1 cellular context compared by ENCODE assay signal in the genomic region with DNA sequence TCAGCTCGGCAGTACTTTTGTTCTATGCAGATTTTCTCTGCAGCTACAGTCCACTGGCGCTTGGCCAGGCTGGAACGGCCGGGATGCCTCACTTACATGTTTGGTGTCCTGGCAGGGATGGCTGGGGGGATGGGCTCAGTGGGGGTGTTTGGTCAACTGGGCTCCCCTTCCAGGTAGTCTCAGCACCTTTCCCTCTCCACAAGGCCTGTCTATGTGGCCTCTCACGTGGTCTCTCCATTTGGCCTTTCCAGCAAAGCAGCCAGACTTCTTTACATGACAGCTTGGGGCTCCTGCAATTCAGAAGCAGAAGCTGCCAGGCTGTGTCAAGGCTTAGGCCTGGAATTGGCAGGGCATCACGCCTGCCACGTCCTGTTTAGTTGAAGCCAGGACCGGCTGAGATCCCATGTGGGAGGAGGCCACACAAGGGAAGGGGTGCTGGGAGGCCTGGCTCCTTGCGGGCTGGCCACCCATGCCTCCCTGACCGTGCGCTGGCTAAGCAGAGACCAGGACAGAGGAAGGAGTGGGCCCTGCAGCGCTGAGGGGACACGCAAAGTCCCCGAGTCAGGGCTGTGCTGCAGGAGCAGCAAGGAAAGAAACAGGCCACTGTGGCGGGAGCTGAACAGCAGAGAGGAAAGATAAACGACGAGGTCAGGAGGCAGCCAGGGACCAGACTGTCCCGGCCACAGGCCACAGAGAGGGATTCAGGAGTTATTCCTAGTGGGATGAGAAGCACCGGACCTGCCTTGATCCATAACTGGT.
TF ChIP-seq lines count a peak whose summit lies in the region.

No MANE protein-coding gene starts in this region.

TF ChIP-seq in GM23338, 12 proteins besides CTCF, POLR2A, EP300 and RAD21:
- no peak for TF ChIP-seq EZH2phosphoT487 (IDR thresholded peaks at IDR 0.05; ENCODE audit: unreplicated experiment)
- no peak for TF ChIP-seq JUNB (IDR thresholded peaks at IDR 0.05; ENCODE audit: unreplicated experiment)
- no peak for TF ChIP-seq CREB1 (CRISPR knock-in tag; IDR thresholded peaks at IDR 0.05; ENCODE audit: low read depth)
- TF ChIP-seq ZNF114 (CRISPR knock-in tag; IDR thresholded peaks at IDR 0.05), result no peak
- TF ChIP-seq STAT1 (IDR thresholded peaks at IDR 0.05; ENCODE audit: unreplicated experiment), result no peak
- TF ChIP-seq NANOG (IDR thresholded peaks at IDR 0.05; ENCODE audit: borderline replicate concordance), result no peak
- TF ChIP-seq, protein P1, sequence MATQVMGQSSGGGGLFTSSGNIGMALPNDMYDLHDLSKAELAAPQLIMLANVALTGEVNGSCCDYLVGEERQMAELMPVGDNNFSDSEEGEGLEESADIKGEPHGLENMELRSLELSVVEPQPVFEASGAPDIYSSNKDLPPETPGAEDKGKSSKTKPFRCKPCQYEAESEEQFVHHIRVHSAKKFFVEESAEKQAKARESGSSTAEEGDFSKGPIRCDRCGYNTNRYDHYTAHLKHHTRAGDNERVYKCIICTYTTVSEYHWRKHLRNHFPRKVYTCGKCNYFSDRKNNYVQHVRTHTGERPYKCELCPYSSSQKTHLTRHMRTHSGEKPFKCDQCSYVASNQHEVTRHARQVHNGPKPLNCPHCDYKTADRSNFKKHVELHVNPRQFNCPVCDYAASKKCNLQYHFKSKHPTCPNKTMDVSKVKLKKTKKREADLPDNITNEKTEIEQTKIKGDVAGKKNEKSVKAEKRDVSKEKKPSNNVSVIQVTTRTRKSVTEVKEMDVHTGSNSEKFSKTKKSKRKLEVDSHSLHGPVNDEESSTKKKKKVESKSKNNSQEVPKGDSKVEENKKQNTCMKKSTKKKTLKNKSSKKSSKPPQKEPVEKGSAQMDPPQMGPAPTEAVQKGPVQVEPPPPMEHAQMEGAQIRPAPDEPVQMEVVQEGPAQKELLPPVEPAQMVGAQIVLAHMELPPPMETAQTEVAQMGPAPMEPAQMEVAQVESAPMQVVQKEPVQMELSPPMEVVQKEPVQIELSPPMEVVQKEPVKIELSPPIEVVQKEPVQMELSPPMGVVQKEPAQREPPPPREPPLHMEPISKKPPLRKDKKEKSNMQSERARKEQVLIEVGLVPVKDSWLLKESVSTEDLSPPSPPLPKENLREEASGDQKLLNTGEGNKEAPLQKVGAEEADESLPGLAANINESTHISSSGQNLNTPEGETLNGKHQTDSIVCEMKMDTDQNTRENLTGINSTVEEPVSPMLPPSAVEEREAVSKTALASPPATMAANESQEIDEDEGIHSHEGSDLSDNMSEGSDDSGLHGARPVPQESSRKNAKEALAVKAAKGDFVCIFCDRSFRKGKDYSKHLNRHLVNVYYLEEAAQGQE (IDR thresholded peaks at IDR 0.05; ENCODE audit: unreplicated experiment), result no peak
- TF ChIP-seq, protein P2, sequence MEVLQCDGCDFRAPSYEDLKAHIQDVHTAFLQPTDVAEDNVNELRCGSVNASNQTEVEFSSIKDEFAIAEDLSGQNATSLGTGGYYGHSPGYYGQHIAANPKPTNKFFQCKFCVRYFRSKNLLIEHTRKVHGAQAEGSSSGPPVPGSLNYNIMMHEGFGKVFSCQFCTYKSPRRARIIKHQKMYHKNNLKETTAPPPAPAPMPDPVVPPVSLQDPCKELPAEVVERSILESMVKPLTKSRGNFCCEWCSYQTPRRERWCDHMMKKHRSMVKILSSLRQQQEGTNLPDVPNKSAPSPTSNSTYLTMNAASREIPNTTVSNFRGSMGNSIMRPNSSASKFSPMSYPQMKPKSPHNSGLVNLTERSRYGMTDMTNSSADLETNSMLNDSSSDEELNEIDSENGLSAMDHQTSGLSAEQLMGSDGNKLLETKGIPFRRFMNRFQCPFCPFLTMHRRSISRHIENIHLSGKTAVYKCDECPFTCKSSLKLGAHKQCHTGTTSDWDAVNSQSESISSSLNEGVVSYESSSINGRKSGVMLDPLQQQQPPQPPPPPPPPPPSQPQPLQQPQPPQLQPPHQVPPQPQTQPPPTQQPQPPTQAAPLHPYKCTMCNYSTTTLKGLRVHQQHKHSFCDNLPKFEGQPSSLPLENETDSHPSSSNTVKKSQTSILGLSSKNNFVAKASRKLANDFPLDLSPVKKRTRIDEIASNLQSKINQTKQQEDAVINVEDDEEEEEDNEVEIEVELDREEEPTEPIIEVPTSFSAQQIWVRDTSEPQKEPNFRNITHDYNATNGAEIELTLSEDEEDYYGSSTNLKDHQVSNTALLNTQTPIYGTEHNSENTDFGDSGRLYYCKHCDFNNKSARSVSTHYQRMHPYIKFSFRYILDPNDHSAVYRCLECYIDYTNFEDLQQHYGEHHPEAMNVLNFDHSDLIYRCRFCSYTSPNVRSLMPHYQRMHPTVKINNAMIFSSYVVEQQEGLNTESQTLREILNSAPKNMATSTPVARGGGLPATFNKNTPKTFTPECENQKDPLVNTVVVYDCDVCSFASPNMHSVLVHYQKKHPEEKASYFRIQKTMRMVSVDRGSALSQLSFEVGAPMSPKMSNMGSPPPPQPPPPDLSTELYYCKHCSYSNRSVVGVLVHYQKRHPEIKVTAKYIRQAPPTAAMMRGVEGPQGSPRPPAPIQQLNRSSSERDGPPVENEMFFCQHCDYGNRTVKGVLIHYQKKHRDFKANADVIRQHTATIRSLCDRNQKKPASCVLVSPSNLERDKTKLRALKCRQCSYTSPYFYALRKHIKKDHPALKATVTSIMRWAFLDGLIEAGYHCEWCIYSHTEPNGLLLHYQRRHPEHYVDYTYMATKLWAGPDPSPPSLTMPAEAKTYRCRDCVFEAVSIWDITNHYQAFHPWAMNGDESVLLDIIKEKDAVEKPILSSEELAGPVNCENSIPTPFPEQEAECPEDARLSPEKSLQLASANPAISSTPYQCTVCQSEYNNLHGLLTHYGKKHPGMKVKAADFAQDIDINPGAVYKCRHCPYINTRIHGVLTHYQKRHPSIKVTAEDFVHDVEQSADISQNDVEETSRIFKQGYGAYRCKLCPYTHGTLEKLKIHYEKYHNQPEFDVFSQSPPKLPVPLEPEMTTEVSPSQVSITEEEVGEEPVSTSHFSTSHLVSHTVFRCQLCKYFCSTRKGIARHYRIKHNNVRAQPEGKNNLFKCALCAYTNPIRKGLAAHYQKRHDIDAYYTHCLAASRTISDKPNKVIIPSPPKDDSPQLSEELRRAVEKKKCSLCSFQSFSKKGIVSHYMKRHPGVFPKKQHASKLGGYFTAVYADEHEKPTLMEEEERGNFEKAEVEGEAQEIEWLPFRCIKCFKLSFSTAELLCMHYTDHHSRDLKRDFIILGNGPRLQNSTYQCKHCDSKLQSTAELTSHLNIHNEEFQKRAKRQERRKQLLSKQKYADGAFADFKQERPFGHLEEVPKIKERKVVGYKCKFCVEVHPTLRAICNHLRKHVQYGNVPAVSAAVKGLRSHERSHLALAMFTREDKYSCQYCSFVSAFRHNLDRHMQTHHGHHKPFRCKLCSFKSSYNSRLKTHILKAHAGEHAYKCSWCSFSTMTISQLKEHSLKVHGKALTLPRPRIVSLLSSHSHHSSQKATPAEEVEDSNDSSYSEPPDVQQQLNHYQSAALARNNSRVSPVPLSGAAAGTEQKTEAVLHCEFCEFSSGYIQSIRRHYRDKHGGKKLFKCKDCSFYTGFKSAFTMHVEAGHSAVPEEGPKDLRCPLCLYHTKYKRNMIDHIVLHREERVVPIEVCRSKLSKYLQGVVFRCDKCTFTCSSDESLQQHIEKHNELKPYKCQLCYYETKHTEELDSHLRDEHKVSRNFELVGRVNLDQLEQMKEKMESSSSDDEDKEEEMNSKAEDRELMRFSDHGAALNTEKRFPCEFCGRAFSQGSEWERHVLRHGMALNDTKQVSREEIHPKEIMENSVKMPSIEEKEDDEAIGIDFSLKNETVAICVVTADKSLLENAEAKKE (CRISPR knock-in tag; IDR thresholded peaks at IDR 0.05), result no peak
